ENCODE assay signal across 22 cellular contexts in genomic region chr9:28004900-28005299, GRCh38.
"Had no signal": no experiment of that assay in that cellular context is flagged by ENCODE, and none has a peak within 500 bp of the region (broad histone marks: within the 10 kb centered on the region; RNA-seq: fewer than 3 reads in every experiment).

No MANE protein-coding gene starts in this region.

- DNase-seq: activated CD4-positive, alpha-beta T cell treated with anti-CD3 and anti-CD28 coated beads, Interleukin-2, amount 10 ng/mL, durations not matched to agents 7 days and 5 days; activated CD4-positive, CD25-positive, alpha-beta regulatory T cell treated with anti-CD3 and anti-CD28 coated beads, Interleukin-2, amount 50 U/mL, for 72 hours; activated CD8-positive, alpha-beta T cell treated with anti-CD3 and anti-CD28 coated beads, Interleukin-2, amount 10 ng/mL, durations not matched to agents 7 days and 5 days; activated gamma-delta T cell; anterior cingulate cortex; body of pancreas; cortex of kidney; effector CD4-positive, alpha-beta T cell; head of caudate nucleus; left colon; lower lobe of right lung; naive thymus-derived CD8-positive, alpha-beta T cell; spleen; stimulated activated CD4-positive, alpha-beta T cell treated with anti-CD3 and anti-CD28 coated beads, Interleukin-4, amount 100 ng/mL, for 24 hours; stimulated activated naive CD4-positive, alpha-beta T cell treated with Interleukin-2 at 50 U/mL for 16 hours; WERI-Rb-1 had no signal

- H3K4me3 Mint-ChIP-seq: activated CD4-positive, alpha-beta T cell treated with anti-CD3 and anti-CD28 coated beads, Interleukin-2, amount 10 ng/mL, durations not matched to agents 7 days and 5 days; activated CD8-positive, alpha-beta T cell treated with anti-CD3 and anti-CD28 coated beads, Interleukin-2, amount 10 ng/mL, durations not matched to agents 7 days and 5 days; activated naive CD4-positive, alpha-beta T cell treated with anti-CD3 and anti-CD28 coated beads, Interleukin-2, amount 50 U/mL, for 24 hours; activated T-helper 1 cell treated with anti-CD3 and anti-CD28 coated beads, Interleukin-12 subunit alpha, Interleukin-12 subunit beta, Interleukin-2, Interleukin-4 antibody, amounts not matched to agents 30 ng/mL and 10 ng/mL and 1 ng/mL, durations not matched to agents 14 hours and 24 hours and 36 hours; naive thymus-derived CD8-positive, alpha-beta T cell; type B pancreatic cell had no signal

- H3K27ac Mint-ChIP-seq: activated CD4-positive, alpha-beta T cell treated with anti-CD3 and anti-CD28 coated beads, Interleukin-2, amount 10 ng/mL, durations not matched to agents 7 days and 5 days; activated CD8-positive, alpha-beta T cell treated with anti-CD3 and anti-CD28 coated beads, Interleukin-2, amount 10 ng/mL, durations not matched to agents 7 days and 5 days; activated naive CD4-positive, alpha-beta T cell treated with anti-CD3 and anti-CD28 coated beads, Interleukin-2, amount 50 U/mL, for 24 hours; activated T-helper 1 cell treated with anti-CD3 and anti-CD28 coated beads, Interleukin-12 subunit alpha, Interleukin-12 subunit beta, Interleukin-2, Interleukin-4 antibody, amounts not matched to agents 30 ng/mL and 10 ng/mL and 1 ng/mL, durations not matched to agents 14 hours and 24 hours and 36 hours; naive thymus-derived CD8-positive, alpha-beta T cell; progenitor cell of endocrine pancreas; type B pancreatic cell had no signal

- H3K9me3 Mint-ChIP-seq: activated CD4-positive, alpha-beta T cell treated with anti-CD3 and anti-CD28 coated beads, Interleukin-2, amount 10 ng/mL, durations not matched to agents 7 days and 5 days; activated naive CD4-positive, alpha-beta T cell treated with anti-CD3 and anti-CD28 coated beads, Interleukin-2, amount 50 U/mL, for 24 hours; activated T-helper 1 cell treated with anti-CD3 and anti-CD28 coated beads, Interleukin-12 subunit alpha, Interleukin-12 subunit beta, Interleukin-2, Interleukin-4 antibody, amounts not matched to agents 30 ng/mL and 10 ng/mL and 1 ng/mL, durations not matched to agents 14 hours and 24 hours and 36 hours; type B pancreatic cell had no signal

- H3K36me3 ChIP-seq: cardiac muscle cell, lower lobe of right lung, spleen, thoracic aorta, WERI-Rb-1 had no signal

- H3K4me3 ChIP-seq: body of pancreas, cardiac muscle cell, lower lobe of right lung, spleen, thoracic aorta had no signal

- H3K27me3 ChIP-seq: body of pancreas, cardiac muscle cell, spleen had no signal

- H3K9me3 ChIP-seq: body of pancreas, lower lobe of right lung, spleen, thoracic aorta had no signal

- H3K4me1 Mint-ChIP-seq: activated CD4-positive, alpha-beta T cell treated with anti-CD3 and anti-CD28 coated beads, Interleukin-2, amount 10 ng/mL, durations not matched to agents 7 days and 5 days; activated naive CD4-positive, alpha-beta T cell treated with anti-CD3 and anti-CD28 coated beads, Interleukin-2, amount 50 U/mL, for 24 hours; naive thymus-derived CD8-positive, alpha-beta T cell had no signal

- H3K4me1 ChIP-seq: body of pancreas, lower lobe of right lung, spleen had no signal

- H3K36me3 Mint-ChIP-seq: activated naive CD4-positive, alpha-beta T cell treated with anti-CD3 and anti-CD28 coated beads, Interleukin-2, amount 50 U/mL, for 24 hours; naive thymus-derived CD8-positive, alpha-beta T cell; type B pancreatic cell had no signal

- H3K27ac ChIP-seq: body of pancreas, cardiac muscle cell, lower lobe of right lung, thoracic aorta, WERI-Rb-1 had no signal

- H3K27me3 Mint-ChIP-seq: activated CD4-positive, alpha-beta T cell treated with anti-CD3 and anti-CD28 coated beads, Interleukin-2, amount 10 ng/mL, durations not matched to agents 7 days and 5 days; activated naive CD4-positive, alpha-beta T cell treated with anti-CD3 and anti-CD28 coated beads, Interleukin-2, amount 50 U/mL, for 24 hours; naive thymus-derived CD8-positive, alpha-beta T cell; progenitor cell of endocrine pancreas; type B pancreatic cell had no signal
